ENCODE assay signal across 8 cellular contexts in genomic region chr7:73520673-73521635, GRCh38. TPM values are rescaled to one million over a fixed set of nuclear protein-coding genes. Genes with fewer than 3 reads are reported as not detected.
A peak's percentile ranks its signal among the peaks of the same experiment; 100 is the strongest.
DNase-seq lines count a peak whose midpoint lies in the region; ATAC-seq and TF ChIP-seq lines count a peak whose summit lies in the region.

No MANE protein-coding gene starts in this region.

- intact Hi-C loops in mammary epithelial cell (cut with micrococcal nuclease) (loop anchor here (5.0 kb wide), 1 partner anchor 196 kb away; the partner anchor contains the start of gene STX1A), lower lobe of right lung (cut with DNase I) (no loop called here), tibial artery (cut with DNase I; ENCODE audit: low total_unique reads) (loop anchor here (2.0 kb wide), 1 partner anchor 56 kb away; no protein-coding TSS in a partner anchor)

- in situ Hi-C loops in mammary epithelial cell (cut with MboI; ENCODE audit: low sequenced_read_pairs in 2 of 2): no loop called here

- H3K36me3 ChIP-seq in mammary epithelial cell (ENCODE audit: insufficient read depth, low read length): peaks cover 13% of the 10 kb centered on the region
- peaks cover 19% of the 10 kb centered on the region for H3K36me3 ChIP-seq in lower lobe of right lung
- peaks cover 0 to 15% (median 13%) of the 10 kb centered on the region in 3 donors for H3K36me3 ChIP-seq in tibial artery

- peak overlapping the region; percentile 90 for H3K4me2 ChIP-seq in mammary epithelial cell (ENCODE audit: insufficient read depth, low read depth, low read length)

- no peak for TF ChIP-seq CTCF in mammary epithelial cell (conservative IDR thresholded peaks at IDR 0.05 in 1 of 2, IDR thresholded peaks at IDR 0.05 in 1 of 2; ENCODE audit: extremely low read depth in 1 of 2, insufficient read depth in 1 of 2, low read depth in 1 of 2, low read length in 2 of 2)
- no peak for TF ChIP-seq CTCF in lower lobe of right lung (IDR thresholded peaks at IDR 0.05)
- TF ChIP-seq CTCF in tibial artery (IDR thresholded peaks at IDR 0.05): no peak

- CTCF ChIA-PET in mammary epithelial cell (lab: Charles Lee; ENCODE audit: low non-redundant PET): interaction anchor here (0.6 to 0.7 kb wide), 2 partner anchors 17 to 178 kb away, joined by 3 to 11 read pairs; no protein-coding TSS in a partner anchor

- no TSS peak for BruUV-seq in mammary epithelial cell (replicated peaks; lab: Mats Ljungman, UMichigan)

- peak overlapping the region; percentile 82 for H3K9ac ChIP-seq in mammary epithelial cell (ENCODE audit: insufficient read depth, low read length)

- H3K4me1 ChIP-seq in mammary epithelial cell (ENCODE audit: insufficient read depth, low read length) (peaks cover 8% of the 10 kb centered on the region), lower lobe of right lung (peaks cover 55% of the 10 kb centered on the region), tibial artery (peaks cover 6 to 53% (median 34%) of the 10 kb centered on the region in 4 donors)

- ATAC-seq in lower lobe of right lung (no peak), HG03439 (IDR thresholded peaks at IDR 0.05; ENCODE audit: unreplicated experiment) (no peak)

- 4% methylated on average over 22 of the region's 36 CpGs for WGBS in mammary epithelial cell (ENCODE audit: low coverage, missing lambda C conversion rate)

- H3K9me3 ChIP-seq in mammary epithelial cell (replicated peaks; ENCODE audit: insufficient read depth, low read length) (no peaks in the 10 kb centered on the region), lower lobe of right lung (no peaks in the 10 kb centered on the region), tibial artery (no peaks in the 10 kb centered on the region)

- dilution Hi-C loops in mammary epithelial cell (cut with HindIII; ENCODE audit: low sequenced_read_pairs): loop anchor here (5.0 kb wide), 1 partner anchor 206 kb away; no protein-coding TSS in a partner anchor

- H4K20me1 ChIP-seq in mammary epithelial cell (ENCODE audit: insufficient read depth, low read length): peaks cover 3% of the 10 kb centered on the region

- peak; percentile 5 for DNase-seq in stimulated activated CD4-positive, alpha-beta T cell treated with anti-CD3 and anti-CD28 coated beads, Interleukin-1b, Interleukin-23, amount 100 ng/mL, for 48 hours
- DNase-seq in stimulated activated CD4-positive, alpha-beta T cell treated with anti-CD3 and anti-CD28 coated beads, Interleukin-4, amount 100 ng/mL, for 1 hour: no peak
- DNase-seq in NOMO-1 treated with dmso at 0.1 percent for 144 hours (lab: John Stamatoyannopoulos, UW; ENCODE audit: unreplicated experiment): peak; percentile 49
- peak; percentile 3 for DNase-seq in mammary epithelial cell
- peak; percentile 42 for DNase-seq in lower lobe of right lung
- DNase-seq in tibial artery: no peak
- no peak for DNase-seq in mesenteric fat pad (ENCODE audit: low spot score)

- peak overlapping the region; percentile 93 for H2AFZ ChIP-seq in mammary epithelial cell (ENCODE audit: low read depth, low read length)

- peaks cover 63% of the 10 kb centered on the region for H3K79me2 ChIP-seq in mammary epithelial cell (ENCODE audit: insufficient read depth, low read length)

- H3K27ac ChIP-seq in mammary epithelial cell (ENCODE audit: insufficient read depth, low read depth, low read length) (peak overlapping the region; percentile 60), lower lobe of right lung (peak overlapping the region; percentile 93), tibial artery (peak overlapping the region; percentile 95 to 96)

- H3K27me3 ChIP-seq in mammary epithelial cell (ENCODE audit: insufficient read depth, low read length) (no peaks in the 10 kb centered on the region), lower lobe of right lung (ENCODE audit: low read depth) (no peaks in the 10 kb centered on the region), tibial artery (no peaks in the 10 kb centered on the region)

- peak overlapping the region; percentile 79 to 85 (median 79) for H3K4me3 ChIP-seq in mammary epithelial cell (replicated peaks in 1 of 3; ENCODE audit: insufficient read depth in 1 of 3, low read depth in 2 of 3, low read length in 3 of 3)
- peak overlapping the region; percentile 87 for H3K4me3 ChIP-seq in lower lobe of right lung
- peak overlapping the region; percentile 79 to 99 for H3K4me3 ChIP-seq in tibial artery

RNA-seq across cellular contexts. Expression of gene BAZ1B, which starts 1.1 kb away (rescaled TPM):
- 10 to 100 TPM; 34.5 to 68.4 TPM for total RNA-seq in mammary epithelial cell
- 20.4 TPM for polyA plus RNA-seq in mammary epithelial cell
- 55.8 TPM for polyA minus RNA-seq in mammary epithelial cell
- total RNA-seq in lower lobe of right lung: 56.0 TPM
- 54.5 TPM for total RNA-seq in mesenteric fat pad

RNA-seq across cellular contexts. Expression of gene BCL7B, which starts 36.5 kb away (rescaled TPM):
- total RNA-seq in mammary epithelial cell (10 to 100 TPM; 25.5 to 57.8 TPM), lower lobe of right lung (52.8 TPM), mesenteric fat pad (80.1 TPM)
- polyA plus RNA-seq in mammary epithelial cell: 61.3 TPM
- polyA minus RNA-seq in mammary epithelial cell: 31.0 TPM

RNA-seq across cellular contexts. Expression of gene TBL2, which starts 57.4 kb away (rescaled TPM):
- total RNA-seq in mammary epithelial cell (10 to 100 TPM; 30.0 to 34.5 TPM), lower lobe of right lung (27.9 TPM), mesenteric fat pad (36.9 TPM)
- 36.8 TPM for polyA plus RNA-seq in mammary epithelial cell
- 41.8 TPM for polyA minus RNA-seq in mammary epithelial cell

Comparison
In these comparisons a context has a peak if more than half of its experiments do, and no peak if none do; other contexts are left out.
1. DNase-seq: peak in stimulated activated CD4-positive, alpha-beta T cell treated with anti-CD3 and anti-CD28 coated beads, Interleukin-1b, Interleukin-23, amount 100 ng/mL, for 48 hours (single experiment), NOMO-1 treated with dmso at 0.1 percent for 144 hours (single experiment), mammary epithelial cell (single experiment) and lower lobe of right lung (single experiment); none in stimulated activated CD4-positive, alpha-beta T cell treated with anti-CD3 and anti-CD28 coated beads, Interleukin-4, amount 100 ng/mL, for 1 hour (single experiment), tibial artery (0 of 2) and mesenteric fat pad (single experiment).
2. Peak in every context shown above with its lines, with median percentiles within 50 percentile points of each other: H3K27ac ChIP-seq and H3K4me3 ChIP-seq.